ENCODE assay signal across 8 cellular contexts in the genomic region with DNA sequence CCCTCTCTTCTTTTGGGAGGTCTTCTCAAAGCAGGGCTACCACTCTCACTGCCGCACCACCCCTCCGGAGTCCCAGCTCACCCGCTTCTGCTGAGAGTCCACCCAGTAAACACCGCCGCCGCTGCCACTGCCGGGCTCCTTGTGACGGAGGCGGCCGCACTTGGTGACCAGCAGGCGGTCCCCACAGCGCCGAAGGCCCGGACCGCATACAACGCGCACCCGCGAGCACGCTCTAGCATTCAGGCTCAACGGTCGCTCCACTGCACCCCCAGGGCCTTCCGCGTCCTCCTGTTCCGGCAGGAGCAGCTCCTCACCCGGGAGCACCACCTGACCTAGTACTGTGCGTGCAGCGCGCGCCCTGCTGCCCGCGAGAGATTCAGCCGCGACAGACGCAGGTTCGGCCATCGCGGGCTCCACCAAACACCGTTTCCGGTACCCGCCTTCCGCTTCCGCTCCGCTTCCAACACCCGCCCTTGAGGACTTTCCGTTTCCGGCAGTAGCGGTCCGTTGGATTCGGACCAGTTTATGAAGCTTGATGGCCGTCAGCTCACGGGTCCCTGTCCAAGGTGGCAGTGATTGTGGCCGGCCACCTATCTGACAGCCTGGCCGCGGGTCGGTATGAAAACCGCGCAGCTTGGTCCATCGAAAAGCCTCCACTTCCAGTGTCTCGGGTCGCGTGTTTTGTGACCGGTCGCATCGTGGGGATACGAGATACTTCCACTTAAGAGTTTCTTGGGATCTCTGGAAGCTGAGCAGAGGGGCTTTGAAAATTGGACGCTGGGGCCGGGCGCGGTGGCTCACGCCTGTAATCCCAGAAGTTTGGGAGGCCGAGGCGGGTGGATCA. TPM values are rescaled to one million over a fixed set of nuclear protein-coding genes. Genes with fewer than 3 reads are reported as not detected.
DNase-seq lines count a peak whose midpoint lies in the region; ATAC-seq, FAIRE-seq and TF ChIP-seq lines count a peak whose summit lies in the region.

A gene (minus strand): TSS at position 425 of the 844 bp plus-strand sequence. CDS start 20 bp downstream, at position 405.

- no peak within 1 kb of the TSS for H3K27ac ChIP-seq in foreskin keratinocyte

- peaks cover 43% of the 10 kb centered on the region for H3K4me1 ChIP-seq in Loucy (ENCODE audit: insufficient read depth, low read length, poor library complexity, severe bottlenecking)
- H3K4me1 ChIP-seq in foreskin keratinocyte, result no peaks in the 10 kb centered on the region
- H3K4me1 ChIP-seq in neuron (ENCODE audit: insufficient read depth, low read length), result peaks cover 16% of the 10 kb centered on the region

- peak within 1 kb of the TSS; percentile 96 for H3K9ac ChIP-seq in Loucy (ENCODE audit: low read depth, low read length, poor library complexity, severe bottlenecking)

- H3K79me2 ChIP-seq in Loucy (ENCODE audit: insufficient read depth, low read length), result peaks cover 48% of the 10 kb centered on the region

- H3K4me3 ChIP-seq in Loucy (ENCODE audit: low read length, poor library complexity, severe bottlenecking) (peak within 1 kb of the TSS; percentile 97), neuron (ENCODE audit: low read length) (peak within 1 kb of the TSS; percentile 81)

- peaks cover 56% of the 10 kb centered on the region for H3K27me3 ChIP-seq in Loucy (ENCODE audit: insufficient read depth, low read length, poor library complexity, severe bottlenecking)
- H3K27me3 ChIP-seq in foreskin keratinocyte, result no peaks in the 10 kb centered on the region
- no peaks in the 10 kb centered on the region for H3K27me3 ChIP-seq in neuron (ENCODE audit: insufficient read depth, low read length)

- peak; percentile 70 for FAIRE-seq in H54 (lab: Jason Lieb, UNC)

- H3K9me3 ChIP-seq in Loucy (ENCODE audit: insufficient read depth, low read depth, low read length) (no peaks in the 10 kb centered on the region), neuron (ENCODE audit: low read length) (no peaks in the 10 kb centered on the region)

- H3F3A ChIP-seq in Loucy (ENCODE audit: low read depth), result no peaks in the 10 kb centered on the region

- H3K9me2 ChIP-seq in Loucy (replicated peaks; ENCODE audit: low read depth, low read length), result no peaks in the 10 kb centered on the region

- H3K36me3 ChIP-seq in Loucy (ENCODE audit: insufficient read depth, low read length), result peaks cover 17% of the 10 kb centered on the region; the same call in 1 of the 2 replicates
- peaks cover 39% of the 10 kb centered on the region for H3K36me3 ChIP-seq in neuron (ENCODE audit: insufficient read depth, low read length)

- peak within 1 kb of the TSS; percentile 94 for H3K4me2 ChIP-seq in Loucy (ENCODE audit: low read depth, low read length, poor library complexity, severe bottlenecking)

- H4K20me1 ChIP-seq in Loucy (ENCODE audit: insufficient read depth, low read length, poor library complexity, severe bottlenecking), result peaks cover 43% of the 10 kb centered on the region

- TF ChIP-seq POLR2A in H54 (IDR thresholded peaks at IDR 0.05; ENCODE audit: low read depth, low read length), result peak; percentile 62

- TF ChIP-seq CTCF in Loucy (conservative IDR thresholded peaks at IDR 0.05; ENCODE audit: low read length) (no peak), foreskin keratinocyte (conservative IDR thresholded peaks at IDR 0.05) (peak; percentile 40), subcutaneous adipose tissue (IDR thresholded peaks at IDR 0.05; ENCODE audit: low read depth) (no peak)

- H2AFZ ChIP-seq in Loucy (ENCODE audit: low read length) (peak within 1 kb of the TSS; percentile 100), neuron (ENCODE audit: low read depth, low read length) (peak within 1 kb of the TSS; percentile 54)

- DNase-seq in G401 (ENCODE audit: low spot score) (peak; percentile 95), H54 (ENCODE audit: insufficient read length, low spot score) (peak; percentile 43), SHP77 treated with DMSO at 0.1 percent for 48 hours (lab: John Stamatoyannopoulos, UW) (peak; percentile 13), activated gamma-delta T cell (lab: John Stamatoyannopoulos, UW) (peak; percentile 65), foreskin keratinocyte (peak; percentile 77 to 85)

- ATAC-seq in foreskin keratinocyte, result peak; percentile 90

- in situ Hi-C loops in G401 (cut with HindIII; ENCODE audit: low sequenced_read_pairs), result no loop called here

RNA-seq across cellular contexts. Expression of the gene that starts here (rescaled TPM):
- total RNA-seq in G401 (2014; rRNA removed; shearing (Covaris generic)), result 65.3 and 86.5 TPM in 2 replicates
- total RNA-seq in foreskin keratinocyte, result 40.6 and 51.1 TPM in 2 replicates
- polyA plus RNA-seq in foreskin keratinocyte, result 62.7 and 83.3 TPM in 2 replicates
- 10 to 100 TPM; 28.7 to 36.8 (median 31.1) TPM for total RNA-seq in subcutaneous adipose tissue

Comparison
In these comparisons a context has a peak if more than half of its experiments do, and no peak if none do; other contexts are left out.
1. DNase-seq: peak in every context shown above with its lines; median percentile 95 in G401; 81 in foreskin keratinocyte; 65 in activated gamma-delta T cell; 43 in H54; 13 in SHP77 treated with DMSO at 0.1 percent for 48 hours.